In genomic region chr2:25982968-25983280, GRCh38 we compare ENCODE assay signal across 9 cellular contexts. TPM values are rescaled to one million over a fixed set of nuclear protein-coding genes. Genes with fewer than 3 reads are reported as not detected.
DNase-seq lines count a peak whose midpoint lies in the region; ATAC-seq and TF ChIP-seq lines count a peak whose summit lies in the region.
"Had no signal": no experiment of that assay in that cellular context is flagged by ENCODE, and none has a peak within 500 bp of the region (broad histone marks: within the 10 kb centered on the region; RNA-seq: fewer than 3 reads in every experiment).

No MANE protein-coding gene starts in this region.

- peaks cover 2% of the 10 kb centered on the region for H3K4me1 Mint-ChIP-seq in activated CD4-positive, alpha-beta T cell treated with anti-CD3 and anti-CD28 coated beads for 36 hours

- CTCF ChIA-PET in activated CD4-positive, alpha-beta T cell treated with anti-CD3 and anti-CD28 coated beads for 36 hours (lab: Charles Lee), result interaction anchor here (1.0 to 3.2 kb wide), 4 partner anchors 10 to 162 kb away, joined by 3 to 11 read pairs (median 4); no protein-coding TSS in a partner anchor

- no peaks in the 10 kb centered on the region for H3K36me3 Mint-ChIP-seq in activated CD4-positive, alpha-beta T cell treated with anti-CD3 and anti-CD28 coated beads for 36 hours (ENCODE audit: low read depth)

- H3K4me1 ChIP-seq in ascending aorta (peaks cover 0 to 22% of the 10 kb centered on the region in 2 donors), left lung (peaks cover 11 to 18% of the 10 kb centered on the region in 2 donors)

- intact Hi-C loops in activated CD4-positive, alpha-beta T cell treated with anti-CD3 and anti-CD28 coated beads for 36 hours (cut with DNase I, micrococcal nuclease), result loop anchor here (1.0 to 2.0 kb wide), 4 partner anchors 50 to 363 kb away; partner anchors contain the start of genes ADGRF3 (in 1 of the 2), ASXL2 (in 1 of the 2), RAB10 (in 1 of the 2) and SELENOI (in 1 of the 2)
- intact Hi-C loops in ascending aorta (cut with DNase I) (loop anchor here (1.0 to 10.0 kb wide), 5 partner anchors 32 to 362 kb away; partner anchors contain the start of genes ADGRF3, RAB10 and SELENOI), left lung (cut with DNase I) (no loop called here)

- peak overlapping the region; percentile 77 for H3K4me3 Mint-ChIP-seq in activated CD4-positive, alpha-beta T cell treated with anti-CD3 and anti-CD28 coated beads for 36 hours

- H3K9me3 ChIP-seq in ascending aorta, result no peaks in the 10 kb centered on the region
- H3K9me3 ChIP-seq in left lung, result no peaks in the 10 kb centered on the region
- H3K9me3 ChIP-seq: mucosa of descending colon had no signal

- TF ChIP-seq CTCF in ascending aorta (IDR thresholded peaks at IDR 0.05), result no peak
- no peak for TF ChIP-seq CTCF in left lung (IDR thresholded peaks at IDR 0.05)

- H3K4me3 ChIP-seq in ascending aorta, result peak overlapping the region; percentile 86 to 95
- H3K4me3 ChIP-seq in left lung, result peak overlapping the region; percentile 71 to 84

- no peaks in the 10 kb centered on the region for H3K27me3 ChIP-seq in ascending aorta
- H3K27me3 ChIP-seq in left lung, result no peaks in the 10 kb centered on the region

- H3K27ac Mint-ChIP-seq in activated CD4-positive, alpha-beta T cell treated with anti-CD3 and anti-CD28 coated beads for 36 hours, result no peak overlapping the region

- H3K9me3 Mint-ChIP-seq in activated CD4-positive, alpha-beta T cell treated with anti-CD3 and anti-CD28 coated beads for 36 hours (ENCODE audit: low read depth), result no peaks in the 10 kb centered on the region

- H3K27ac ChIP-seq in ascending aorta (peak overlapping the region; percentile 4 to 60), left lung (no peak overlapping the region), temporal lobe (ENCODE audit: low read depth, low read length) (peak overlapping the region; percentile 90)

- H3K36me3 ChIP-seq in ascending aorta (no peaks in the 10 kb centered on the region), left lung (no peaks in the 10 kb centered on the region)

- POLR2A ChIA-PET in activated CD4-positive, alpha-beta T cell treated with anti-CD3 and anti-CD28 coated beads for 36 hours (lab: Charles Lee), result no interaction called here

- DNase-seq in activated CD4-positive, alpha-beta T cell treated with anti-CD3 and anti-CD28 coated beads for 36 hours, result no peak
- no peak for DNase-seq in activated CD4-positive, alpha-beta T cell treated with anti-CD3 and anti-CD28 coated beads, Interleukin-2, amount 50 U/mL, for 48 hours
- DNase-seq in ascending aorta (ENCODE audit: low spot score in 2 of 2) (no peak), left lung (no peak), GM19240 (ENCODE audit: insufficient read length, low spot score) (no peak)
- no peak for DNase-seq in stimulated activated CD4-positive, alpha-beta T cell treated with anti-CD3 and anti-CD28 coated beads, Interleukin-12 subunit alpha, Interleukin-12 subunit beta, amount 100 ng/mL, for 4 hours

- H3K27me3 Mint-ChIP-seq in activated CD4-positive, alpha-beta T cell treated with anti-CD3 and anti-CD28 coated beads for 36 hours, result no peaks in the 10 kb centered on the region

- ATAC-seq in activated CD4-positive, alpha-beta T cell treated with anti-CD3 and anti-CD28 coated beads for 36 hours, result no peak
- no peak for ATAC-seq in left lung
- ATAC-seq in GM19455 (IDR thresholded peaks at IDR 0.05; ENCODE audit: unreplicated experiment), result no peak

RNA-seq across cellular contexts. Expression of gene KIF3C, which starts 0.6 kb away (rescaled TPM):
- total RNA-seq in activated CD4-positive, alpha-beta T cell treated with anti-CD3 and anti-CD28 coated beads for 36 hours, result 1 to 10 TPM; 5.2 to 5.3 TPM
- total RNA-seq in ascending aorta (11.9 TPM), left lung (10 to 100 TPM in 1 of 2 donors, 1 to 10 TPM in 1; 5.4 to 10.3 TPM), temporal lobe (112 TPM)

RNA-seq across cellular contexts. Expression of gene RAB10, which starts 51.0 kb away (rescaled TPM):
- 100 to 1,000 TPM; 103 to 160 TPM for total RNA-seq in activated CD4-positive, alpha-beta T cell treated with anti-CD3 and anti-CD28 coated beads for 36 hours
- total RNA-seq in ascending aorta, result 181 TPM
- total RNA-seq in left lung, result 100 to 1,000 TPM; 114 to 175 TPM
- 114 TPM for total RNA-seq in temporal lobe

Comparison
In these comparisons a context has a peak if more than half of its experiments do, and no peak if none do; other contexts are left out.
1. H3K27ac ChIP-seq: peak in ascending aorta (2 of 2) and temporal lobe (single experiment); none in left lung (0 of 2).
2. intact Hi-C loops: an anchor here in activated CD4-positive, alpha-beta T cell treated with anti-CD3 and anti-CD28 coated beads for 36 hours (1.0 to 2.0 kb wide) and ascending aorta (1.0 to 10.0 kb wide); none called in left lung.